ENCODE assay signal across 22 cellular contexts in the genomic region with DNA sequence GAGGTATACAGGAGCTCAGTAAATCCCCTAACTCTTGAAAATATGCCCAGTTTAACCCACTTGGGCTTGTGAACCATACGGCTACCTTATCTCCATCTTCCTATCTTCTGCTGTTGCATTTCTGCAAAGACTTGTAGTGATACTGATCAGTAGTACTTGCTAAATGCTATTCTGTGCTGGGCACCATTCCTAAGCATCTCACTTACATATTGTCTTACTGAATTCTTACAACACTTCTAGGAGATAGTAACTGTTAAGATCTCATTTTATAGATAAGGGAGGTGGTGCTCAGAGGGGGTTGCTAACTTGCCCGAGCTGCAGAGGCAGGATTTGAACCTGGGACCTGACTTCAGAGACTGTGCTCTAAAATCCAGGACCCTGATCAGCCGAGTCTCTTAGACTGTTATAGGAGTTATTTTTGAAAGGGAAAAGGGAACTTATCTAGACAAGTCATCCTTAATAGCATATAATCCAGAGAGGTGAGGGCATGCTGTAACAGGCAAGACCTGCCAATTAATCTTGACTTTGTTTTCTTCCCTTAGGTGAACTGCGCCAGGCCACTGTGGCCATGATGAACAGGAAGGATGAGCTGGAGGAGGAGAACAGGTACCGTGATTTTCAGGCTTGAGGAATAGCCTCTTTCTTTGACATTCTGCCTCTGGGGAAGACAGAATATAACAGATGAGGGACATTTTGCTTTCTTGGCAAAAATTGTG.
"Had no signal": no experiment of that assay in that cellular context is flagged by ENCODE, and none has a peak within 500 bp of the region (broad histone marks: within the 10 kb centered on the region; RNA-seq: fewer than 3 reads in every experiment).

No MANE protein-coding gene starts in this region.

- H3K4me2 ChIP-seq: hepatocyte had no signal

- H3K27ac Mint-ChIP-seq: activated CD4-positive, alpha-beta memory T cell treated with anti-CD3 and anti-CD28 coated beads for 36 hours; activated naive CD4-positive, alpha-beta T cell treated with anti-CD3 and anti-CD28 coated beads for 36 hours; activated T-cell treated with anti-CD3 and anti-CD28 coated beads, Interleukin-2, amount 50 U/mL, for 72 hours; endodermal cell; immature natural killer cell; nephron; stimulated activated naive CD8-positive, alpha-beta T cell treated with anti-CD3 and anti-CD28 coated beads, Interleukin-15, amount 100 ng/mL, for 72 hours had no signal

- FAIRE-seq: pancreas had no signal

- H3K4me1 ChIP-seq: psoas muscle, tibial artery, uterus had no signal

- H3K4me3 Mint-ChIP-seq: activated CD4-positive, alpha-beta memory T cell treated with anti-CD3 and anti-CD28 coated beads for 36 hours; activated naive CD4-positive, alpha-beta T cell treated with anti-CD3 and anti-CD28 coated beads for 36 hours; activated T-cell treated with anti-CD3 and anti-CD28 coated beads, Interleukin-2, amount 50 U/mL, for 72 hours; endodermal cell; immature natural killer cell; nephron; stimulated activated naive CD8-positive, alpha-beta T cell treated with anti-CD3 and anti-CD28 coated beads, Interleukin-15, amount 100 ng/mL, for 72 hours had no signal

- H3K9me3 ChIP-seq: left ventricle myocardium inferior, pancreas, psoas muscle, right atrium auricular region, tibial artery, uterus had no signal

- ATAC-seq: activated T-cell treated with anti-CD3 and anti-CD28 coated beads, Interleukin-2, amount 50 U/mL, for 72 hours; pancreas; psoas muscle; stimulated activated naive CD8-positive, alpha-beta T cell treated with anti-CD3 and anti-CD28 coated beads, Interleukin-15, amount 100 ng/mL, for 72 hours had no signal

- H3K9me3 Mint-ChIP-seq: activated CD4-positive, alpha-beta memory T cell treated with anti-CD3 and anti-CD28 coated beads for 36 hours; activated naive CD4-positive, alpha-beta T cell treated with anti-CD3 and anti-CD28 coated beads for 36 hours; activated T-cell treated with anti-CD3 and anti-CD28 coated beads, Interleukin-2, amount 50 U/mL, for 72 hours; endodermal cell; immature natural killer cell; nephron; stimulated activated naive CD8-positive, alpha-beta T cell treated with anti-CD3 and anti-CD28 coated beads, Interleukin-15, amount 100 ng/mL, for 72 hours had no signal

- H3K27me3 Mint-ChIP-seq: activated CD4-positive, alpha-beta memory T cell treated with anti-CD3 and anti-CD28 coated beads for 36 hours; stimulated activated naive CD8-positive, alpha-beta T cell treated with anti-CD3 and anti-CD28 coated beads, Interleukin-15, amount 100 ng/mL, for 72 hours had no signal

- DNase-seq: activated CD4-positive, alpha-beta memory T cell treated with anti-CD3 and anti-CD28 coated beads for 36 hours; activated CD4-positive, alpha-beta T cell treated with anti-CD3 and anti-CD28 coated beads for 48 hours; activated effector memory CD4-positive, alpha-beta T cell treated with Interleukin-2 at 50 U/mL for 16 hours; activated naive CD4-positive, alpha-beta T cell treated with anti-CD3 and anti-CD28 coated beads for 36 hours; activated T-cell treated with anti-CD3 and anti-CD28 coated beads, Interleukin-2, amount 50 U/mL, for 72 hours; amygdala; cortex of kidney; endodermal cell; foreskin melanocyte; glutamatergic neuron; immature natural killer cell; left ventricle myocardium inferior; pancreas; psoas muscle; stimulated activated CD4-positive, alpha-beta T cell treated with anti-CD3 and anti-CD28 coated beads, Interleukin-4, amount 100 ng/mL, for 4 hours; stimulated activated naive CD8-positive, alpha-beta T cell treated with anti-CD3 and anti-CD28 coated beads, Interleukin-15, amount 100 ng/mL, for 72 hours; tibial artery; uterus had no signal

- H2AFZ ChIP-seq: hepatocyte had no signal

- H3K36me3 ChIP-seq: cardiac muscle cell, pancreas, right atrium auricular region, uterus had no signal

- H3K27ac ChIP-seq: cardiac muscle cell, hepatocyte, left ventricle myocardium inferior, pancreas, psoas muscle, right atrium auricular region, tibial artery, uterus had no signal

- H3K79me2 ChIP-seq: hepatocyte had no signal

- H3K27me3 ChIP-seq: cardiac muscle cell, hepatocyte, pancreas, right atrium auricular region, tibial artery, uterus had no signal

- H3K4me3 ChIP-seq: cardiac muscle cell, hepatocyte, left ventricle myocardium inferior, pancreas, psoas muscle, right atrium auricular region, tibial artery, uterus had no signal
